In genomic region chr1:95311006-95311405, GRCh38 we compare ENCODE assay signal across 23 cellular contexts.
DNase-seq lines count a peak whose midpoint lies in the region; ATAC-seq and TF ChIP-seq lines count a peak whose summit lies in the region.
"Had no signal": no experiment of that assay in that cellular context is flagged by ENCODE, and none has a peak within 500 bp of the region (broad histone marks: within the 10 kb centered on the region; RNA-seq: fewer than 3 reads in every experiment).

No MANE protein-coding gene starts in this region.

- H3K9ac ChIP-seq in SK-N-SH (no peak overlapping the region), mesenchymal stem cell (ENCODE audit: low read length) (no peak overlapping the region)
- H3K9ac ChIP-seq: KMS-11 had no signal

- no peaks in the 10 kb centered on the region for H3K79me1 ChIP-seq in mesenchymal stem cell (replicated peaks; ENCODE audit: low read length, poor library complexity, severe bottlenecking)

- no peaks in the 10 kb centered on the region; the same call in 1 of the 2 replicates for H3K27me3 ChIP-seq in SK-N-SH (ENCODE audit: insufficient read depth)
- peaks cover 15 to 20% of the 10 kb centered on the region in 2 experiments for H3K27me3 ChIP-seq in mesenchymal stem cell (ENCODE audit: control insufficient read depth in 1 of 2, insufficient read depth in 1 of 2, low read length in 2 of 2)
- H3K27me3 ChIP-seq: SJSA1, testis had no signal

- no peaks in the 10 kb centered on the region for H3K36me3 Mint-ChIP-seq in activated CD8-positive, alpha-beta T cell treated with anti-CD3 and anti-CD28 coated beads, Interleukin-2, amount 10 ng/mL, durations not matched to agents 7 days and 5 days (ENCODE audit: low read depth)
- H3K36me3 Mint-ChIP-seq: naive thymus-derived CD4-positive, alpha-beta T cell; stimulated activated naive B cell treated with anti-CD40 and anti-IgM and Interleukin-4, amounts not matched to agents 10 μg/mL and 1 μg/mL and 100 μg/mL, for 72 hours had no signal

- H3K4me1 Mint-ChIP-seq in activated CD8-positive, alpha-beta T cell treated with anti-CD3 and anti-CD28 coated beads, Interleukin-2, amount 10 ng/mL, durations not matched to agents 7 days and 5 days (ENCODE audit: low read depth): no peaks in the 10 kb centered on the region
- H3K4me1 Mint-ChIP-seq: naive thymus-derived CD4-positive, alpha-beta T cell; stimulated activated naive B cell treated with anti-CD40 and anti-IgM and Interleukin-4, amounts not matched to agents 10 μg/mL and 1 μg/mL and 100 μg/mL, for 72 hours had no signal

- H3K27me3 Mint-ChIP-seq in activated CD8-positive, alpha-beta T cell treated with anti-CD3 and anti-CD28 coated beads, Interleukin-2, amount 10 ng/mL, durations not matched to agents 7 days and 5 days (ENCODE audit: low read depth): peaks cover 3% of the 10 kb centered on the region

- H3K4me1 ChIP-seq in SK-N-SH (ENCODE audit: control insufficient read depth in 1 of 2, insufficient read depth in 2 of 2, low read depth in 1 of 2, low read length in 1 of 2) (peaks cover 0 to 41% of the 10 kb centered on the region in 2 experiments; a peak in 2 of 4 replicates), mesenchymal stem cell (ENCODE audit: control insufficient read depth, insufficient read depth, low read depth, low read length) (no peaks in the 10 kb centered on the region)
- H3K4me1 ChIP-seq: SJSA1, testis had no signal

- DNase-seq in DMS153 treated with DMSO at 0.1 percent for 48 hours (lab: John Stamatoyannopoulos, UW; ENCODE audit: unreplicated experiment) (peak; percentile 66), HT1080 (ENCODE audit: low read depth) (peak; percentile 9), SK-N-SH (peak; percentile 37), mesenchymal stem cell (no peak), NCI-H2196 (lab: John Stamatoyannopoulos, UW; ENCODE audit: unreplicated experiment) (no peak), midbrain (lab: John Stamatoyannopoulos, UW) (no peak)
- DNase-seq in activated CD8-positive, alpha-beta T cell treated with anti-CD3 and anti-CD28 coated beads, Interleukin-2, amount 10 ng/mL, durations not matched to agents 7 days and 5 days: no peak
- DNase-seq: activated CD8-positive, alpha-beta T cell treated with anti-CD3 and anti-CD28 coated beads for 36 hours; activated naive CD4-positive, alpha-beta T cell treated with Interleukin-2 at 50 U/mL for 16 hours; activated T-cell treated with anti-CD3 and anti-CD28 coated beads, Interleukin-2, amount 50 U/mL, for 24 hours; GF-D8; naive thymus-derived CD4-positive, alpha-beta T cell; NCI-H1048; NCI-H2107; stimulated activated CD4-positive, alpha-beta T cell treated with anti-CD3 and anti-CD28 coated beads, Interleukin-2, amount 100 ng/mL, for 24 hours; stimulated activated naive B cell treated with anti-CD40 and anti-IgM and Interleukin-4, amounts not matched to agents 10 μg/mL and 1 μg/mL and 100 μg/mL, for 72 hours; testis had no signal

- no peak for ATAC-seq in HG02798 (IDR thresholded peaks at IDR 0.05; ENCODE audit: poor library complexity, unreplicated experiment)
- ATAC-seq in activated CD8-positive, alpha-beta T cell treated with anti-CD3 and anti-CD28 coated beads, Interleukin-2, amount 10 ng/mL, durations not matched to agents 7 days and 5 days: no peak
- ATAC-seq: activated CD8-positive, alpha-beta T cell treated with anti-CD3 and anti-CD28 coated beads for 36 hours; naive thymus-derived CD4-positive, alpha-beta T cell; stimulated activated naive B cell treated with anti-CD40 and anti-IgM and Interleukin-4, amounts not matched to agents 10 μg/mL and 1 μg/mL and 100 μg/mL, for 72 hours had no signal

- H3K4me3 Mint-ChIP-seq in activated CD8-positive, alpha-beta T cell treated with anti-CD3 and anti-CD28 coated beads, Interleukin-2, amount 10 ng/mL, durations not matched to agents 7 days and 5 days: no peak overlapping the region
- H3K4me3 Mint-ChIP-seq: activated CD8-positive, alpha-beta T cell treated with anti-CD3 and anti-CD28 coated beads for 36 hours; activated T-cell treated with anti-CD3 and anti-CD28 coated beads, Interleukin-2, amount 50 U/mL, for 24 hours; naive thymus-derived CD4-positive, alpha-beta T cell; stimulated activated naive B cell treated with anti-CD40 and anti-IgM and Interleukin-4, amounts not matched to agents 10 μg/mL and 1 μg/mL and 100 μg/mL, for 72 hours had no signal

- no peaks in the 10 kb centered on the region for H3K9me3 Mint-ChIP-seq in activated CD8-positive, alpha-beta T cell treated with anti-CD3 and anti-CD28 coated beads, Interleukin-2, amount 10 ng/mL, durations not matched to agents 7 days and 5 days (ENCODE audit: insufficient read depth)
- H3K9me3 Mint-ChIP-seq: activated CD8-positive, alpha-beta T cell treated with anti-CD3 and anti-CD28 coated beads for 36 hours; activated T-cell treated with anti-CD3 and anti-CD28 coated beads, Interleukin-2, amount 50 U/mL, for 24 hours; stimulated activated naive B cell treated with anti-CD40 and anti-IgM and Interleukin-4, amounts not matched to agents 10 μg/mL and 1 μg/mL and 100 μg/mL, for 72 hours had no signal

- peak; percentile 20 for TF ChIP-seq RAD21 in SK-N-SH (IDR thresholded peaks at IDR 0.05; ENCODE audit: low read length)

- no peak overlapping the region for H3K23ac ChIP-seq in mesenchymal stem cell (ENCODE audit: low read length in 2 of 2)

- H2BK5ac ChIP-seq in mesenchymal stem cell (ENCODE audit: low read depth, low read length, poor library complexity, severe bottlenecking): no peak overlapping the region

- no peaks in the 10 kb centered on the region for H3F3A ChIP-seq in SK-N-SH (replicated peaks; ENCODE audit: insufficient read depth)

- H3K9me2 ChIP-seq in SK-N-SH: no peaks in the 10 kb centered on the region

- H2BK15ac ChIP-seq in mesenchymal stem cell (ENCODE audit: low read depth, poor library complexity, severe bottlenecking): no peak overlapping the region

- POLR2A ChIA-PET in SK-N-SH (lab: Yijun Ruan, JAX): interaction anchor here (0.6 to 2.1 kb wide), 10 partner anchors 71 to 699 kb away, joined by 3 to 9 read pairs (median 4); no protein-coding TSS in a partner anchor
- POLR2A ChIA-PET in activated CD8-positive, alpha-beta T cell treated with anti-CD3 and anti-CD28 coated beads, Interleukin-2, amount 10 ng/mL, durations not matched to agents 7 days and 5 days (lab: Charles Lee): no interaction called here

- CTCF ChIA-PET in SK-N-SH (lab: Yijun Ruan, JAX): interaction anchor here (1.0 to 1.9 kb wide), 4 partner anchors 207 to 642 kb away, joined by 3 to 9 read pairs (median 4); no protein-coding TSS in a partner anchor
- CTCF ChIA-PET in activated CD8-positive, alpha-beta T cell treated with anti-CD3 and anti-CD28 coated beads, Interleukin-2, amount 10 ng/mL, durations not matched to agents 7 days and 5 days (lab: Charles Lee): no interaction called here

- WGBS in SK-N-SH (ENCODE audit: low lambda C conversion rate): 3% methylated on average over 7 of the region's 7 CpGs
- WGBS in mesenchymal stem cell: 26% methylated on average over 7 of the region's 7 CpGs

- no peak overlapping the region for H3K14ac ChIP-seq in mesenchymal stem cell (ENCODE audit: low read length in 2 of 2)

- no peaks in the 10 kb centered on the region for H3K9me3 ChIP-seq in SK-N-SH
- H3K9me3 ChIP-seq in mesenchymal stem cell (ENCODE audit: control insufficient read depth, low read length): no peaks in the 10 kb centered on the region
- H3K9me3 ChIP-seq: SJSA1, testis had no signal

- no peaks in the 10 kb centered on the region for H4K20me1 ChIP-seq in SK-N-SH (ENCODE audit: insufficient read depth)

- no peaks in the 10 kb centered on the region for H3K36me3 ChIP-seq in SK-N-SH (replicated peaks in 1 of 2; ENCODE audit: control insufficient read depth in 1 of 2, insufficient read depth in 2 of 2, low read length in 1 of 2)
- no peaks in the 10 kb centered on the region for H3K36me3 ChIP-seq in mesenchymal stem cell (ENCODE audit: control insufficient read depth in 1 of 2, insufficient read depth in 2 of 2, low read depth in 1 of 2, low read length in 2 of 2)
- H3K36me3 ChIP-seq: SJSA1 had no signal

- H3K18ac ChIP-seq in mesenchymal stem cell (ENCODE audit: low read depth in 1 of 2, low read length in 2 of 2): no peak overlapping the region

- no peak overlapping the region for H3K4ac ChIP-seq in mesenchymal stem cell (ENCODE audit: low read depth in 1 of 2, low read length in 2 of 2)

- H3K4me3 ChIP-seq in SK-N-SH (ENCODE audit: low read depth in 2 of 2, low read length in 1 of 2): no peak overlapping the region
- no peak overlapping the region for H3K4me3 ChIP-seq in mesenchymal stem cell (ENCODE audit: insufficient read depth in 1 of 2, low read depth in 1 of 2, low read length in 2 of 2)
- H3K4me3 ChIP-seq: PC-9, SJSA1, testis had no signal

- no peaks in the 10 kb centered on the region for H3K79me2 ChIP-seq in SK-N-SH (ENCODE audit: insufficient read depth)

- no peak for TF ChIP-seq EP300 in SK-N-SH (IDR thresholded peaks at IDR 0.05; ENCODE audit: borderline replicate concordance in 1 of 2, low read depth in 1 of 2, low read length in 1 of 2)

- no peak overlapping the region for H2BK120ac ChIP-seq in mesenchymal stem cell (ENCODE audit: low read depth, low read length)

- H2BK12ac ChIP-seq in mesenchymal stem cell (ENCODE audit: low read length in 2 of 2): no peak overlapping the region

- no peak overlapping the region for H3K27ac Mint-ChIP-seq in activated CD8-positive, alpha-beta T cell treated with anti-CD3 and anti-CD28 coated beads, Interleukin-2, amount 10 ng/mL, durations not matched to agents 7 days and 5 days
- H3K27ac Mint-ChIP-seq: activated CD8-positive, alpha-beta T cell treated with anti-CD3 and anti-CD28 coated beads for 36 hours; activated T-cell treated with anti-CD3 and anti-CD28 coated beads, Interleukin-2, amount 50 U/mL, for 24 hours; naive thymus-derived CD4-positive, alpha-beta T cell; stimulated activated naive B cell treated with anti-CD40 and anti-IgM and Interleukin-4, amounts not matched to agents 10 μg/mL and 1 μg/mL and 100 μg/mL, for 72 hours had no signal

- H2AK5ac ChIP-seq in mesenchymal stem cell (ENCODE audit: low read length, severe bottlenecking): no peak overlapping the region

- no peak overlapping the region for H4K91ac ChIP-seq in mesenchymal stem cell (ENCODE audit: low read length)

- peak overlapping the region; percentile 41 for H4K8ac ChIP-seq in mesenchymal stem cell (ENCODE audit: low read length)

- no peak overlapping the region for H2AFZ ChIP-seq in SK-N-SH (ENCODE audit: low read depth)
- no peak overlapping the region for H2AFZ ChIP-seq in mesenchymal stem cell (ENCODE audit: low read depth, low read length)
- H2AFZ ChIP-seq: PC-9 had no signal

- H3K4me2 ChIP-seq in SK-N-SH (peak overlapping the region; percentile 31; the same call in 1 of the 2 replicates), mesenchymal stem cell (ENCODE audit: low read length, poor library complexity, severe bottlenecking) (no peak overlapping the region)
- H3K4me2 ChIP-seq: KMS-11, PC-9 had no signal

- TF ChIP-seq CTCF in SK-N-SH (IDR thresholded peaks at IDR 0.05): no peak

- H3K27ac ChIP-seq in SK-N-SH (ENCODE audit: low read depth in 2 of 2, low read length in 1 of 2) (peak overlapping the region; percentile 28 to 100; a peak in 3 of 4 replicates), mesenchymal stem cell (ENCODE audit: low read length, poor library complexity, severe bottlenecking) (no peak overlapping the region)
- H3K27ac ChIP-seq: C4-2B, epithelial cell of prostate, KMS-11, PC-9, SJSA1, testis had no signal

TF ChIP-seq in SK-N-SH, 30 proteins besides CTCF, POLR2A, EP300 and RAD21 (continues in another document):
- TF ChIP-seq TEAD4 (IDR thresholded peaks at IDR 0.05; ENCODE audit: borderline replicate concordance, insufficient read depth): no peak

Comparison
In these comparisons a context has a peak if more than half of its experiments do, and no peak if none do; other contexts are left out.
1. DNase-seq: peak in DMS153 treated with DMSO at 0.1 percent for 48 hours (single experiment), HT1080 (single experiment) and SK-N-SH (single experiment); none in mesenchymal stem cell (single experiment), NCI-H2196 (single experiment), midbrain (single experiment) and activated CD8-positive, alpha-beta T cell treated with anti-CD3 and anti-CD28 coated beads, Interleukin-2, amount 10 ng/mL, durations not matched to agents 7 days and 5 days (single experiment).